In the genomic region with DNA sequence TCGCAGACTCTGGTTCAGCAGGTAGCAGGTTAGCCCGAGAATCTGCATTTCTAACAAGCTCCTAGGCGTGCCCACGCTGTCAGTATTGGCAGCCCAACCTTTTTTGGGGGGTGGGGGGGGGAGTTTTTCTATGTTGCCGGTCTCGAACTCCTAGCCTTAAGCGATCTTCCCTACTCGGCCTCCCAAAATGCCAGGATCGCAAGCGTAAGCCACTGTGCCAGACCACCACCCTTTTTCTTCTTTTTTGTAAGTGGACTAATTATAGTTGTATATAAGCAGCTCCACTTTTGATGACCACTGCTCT, we compare ENCODE assay signal across 8 cellular contexts. TPM values are rescaled to one million over a fixed set of nuclear protein-coding genes. Genes with fewer than 3 reads are reported as not detected.
DNase-seq lines count a peak whose midpoint lies in the region; ATAC-seq, FAIRE-seq and TF ChIP-seq lines count a peak whose summit lies in the region.

No MANE protein-coding gene starts in this region.

- no peak for FAIRE-seq in GM12892 (lab: Jason Lieb, UNC)

- H3K27me3 Mint-ChIP-seq in activated naive CD4-positive, alpha-beta T cell treated with anti-CD3 and anti-CD28 coated beads, Interleukin-2, amount 50 U/mL, for 24 hours = no peaks in the 10 kb centered on the region
- H3K27me3 Mint-ChIP-seq in activated CD4-positive, alpha-beta memory T cell treated with anti-CD3 and anti-CD28 coated beads, Interleukin-2, amount 10 ng/mL, durations not matched to agents 7 days and 5 days = no peaks in the 10 kb centered on the region

- no peak for TF ChIP-seq CTCF in tibial artery (IDR thresholded peaks at IDR 0.05)

- H3K9me3 Mint-ChIP-seq in activated naive CD4-positive, alpha-beta T cell treated with anti-CD3 and anti-CD28 coated beads, Interleukin-2, amount 50 U/mL, for 24 hours = no peaks in the 10 kb centered on the region
- H3K9me3 Mint-ChIP-seq in activated CD4-positive, alpha-beta memory T cell treated with anti-CD3 and anti-CD28 coated beads, Interleukin-2, amount 10 ng/mL, durations not matched to agents 7 days and 5 days = no peaks in the 10 kb centered on the region

- intact Hi-C loops in tibial artery (cut with DNase I; ENCODE audit: low total_unique reads) = loop anchor here (10.0 kb wide), 1 partner anchor 545 kb away; the partner anchor contains the start of gene SCAF4

- H3K4me3 ChIP-seq in tibial artery = peak overlapping the region; percentile 68 to 97

- H3K36me3 Mint-ChIP-seq in activated naive CD4-positive, alpha-beta T cell treated with anti-CD3 and anti-CD28 coated beads, Interleukin-2, amount 50 U/mL, for 24 hours = peaks cover 9% of the 10 kb centered on the region
- peaks cover 10% of the 10 kb centered on the region for H3K36me3 Mint-ChIP-seq in activated CD4-positive, alpha-beta memory T cell treated with anti-CD3 and anti-CD28 coated beads, Interleukin-2, amount 10 ng/mL, durations not matched to agents 7 days and 5 days (ENCODE audit: low read depth)

- CTCF ChIA-PET in activated CD4-positive, alpha-beta memory T cell treated with anti-CD3 and anti-CD28 coated beads, Interleukin-2, amount 10 ng/mL, durations not matched to agents 7 days and 5 days (lab: Charles Lee) = interaction anchor here (0.6 to 1.4 kb wide), 3 partner anchors 21 to 1361 kb away, joined by 3 to 6 read pairs (median 4); no protein-coding TSS in a partner anchor

- H3K27me3 ChIP-seq in tibial artery = no peaks in the 10 kb centered on the region

- no peak for DNase-seq in activated naive CD4-positive, alpha-beta T cell treated with Interleukin-2 at 50 U/mL for 16 hours
- DNase-seq in activated CD4-positive, alpha-beta memory T cell treated with anti-CD3 and anti-CD28 coated beads, Interleukin-2, amount 10 ng/mL, durations not matched to agents 7 days and 5 days = no peak
- peak; percentile 6 for DNase-seq in inferior parietal cortex (ENCODE audit: extremely low spot score)
- DNase-seq in tibial artery = no peak
- DNase-seq in GM12892 (ENCODE audit: insufficient read length) = no peak

- H3K4me1 Mint-ChIP-seq in activated naive CD4-positive, alpha-beta T cell treated with anti-CD3 and anti-CD28 coated beads, Interleukin-2, amount 50 U/mL, for 24 hours = peaks cover 32% of the 10 kb centered on the region
- peaks cover 36% of the 10 kb centered on the region for H3K4me1 Mint-ChIP-seq in activated CD4-positive, alpha-beta memory T cell treated with anti-CD3 and anti-CD28 coated beads, Interleukin-2, amount 10 ng/mL, durations not matched to agents 7 days and 5 days

- H3K27ac Mint-ChIP-seq in activated naive CD4-positive, alpha-beta T cell treated with anti-CD3 and anti-CD28 coated beads, Interleukin-2, amount 50 U/mL, for 24 hours = peak overlapping the region; percentile 94
- H3K27ac Mint-ChIP-seq in activated CD4-positive, alpha-beta memory T cell treated with anti-CD3 and anti-CD28 coated beads, Interleukin-2, amount 10 ng/mL, durations not matched to agents 7 days and 5 days = peak overlapping the region; percentile 85

- H3K4me1 ChIP-seq in tibial artery = peaks cover 0 to 22% (median 14%) of the 10 kb centered on the region in 4 donors

- no peak for TF ChIP-seq POLR2A in GM12892 (IDR thresholded peaks at IDR 0.05; ENCODE audit: low read depth, low read length)

- peak overlapping the region; percentile 99 for H3K4me3 Mint-ChIP-seq in activated naive CD4-positive, alpha-beta T cell treated with anti-CD3 and anti-CD28 coated beads, Interleukin-2, amount 50 U/mL, for 24 hours
- H3K4me3 Mint-ChIP-seq in activated CD4-positive, alpha-beta memory T cell treated with anti-CD3 and anti-CD28 coated beads, Interleukin-2, amount 10 ng/mL, durations not matched to agents 7 days and 5 days = peak overlapping the region; percentile 100

- H3K27ac ChIP-seq in tibial artery = peak overlapping the region; percentile 64 to 73

- ATAC-seq in GM21381 (IDR thresholded peaks at IDR 0.05; ENCODE audit: unreplicated experiment) (no peak), GM21447 (IDR thresholded peaks at IDR 0.05; ENCODE audit: unreplicated experiment) (no peak)

- H3K9me3 ChIP-seq in tibial artery = no peaks in the 10 kb centered on the region

- POLR2A ChIA-PET in activated CD4-positive, alpha-beta memory T cell treated with anti-CD3 and anti-CD28 coated beads, Interleukin-2, amount 10 ng/mL, durations not matched to agents 7 days and 5 days (lab: Charles Lee) = interaction anchor here (1.0 to 1.8 kb wide), 3 partner anchors 38 to 619 kb away, joined by 3 to 8 read pairs (median 3); partner anchors contain the start of gene URB1

- no peaks in the 10 kb centered on the region for H3K36me3 ChIP-seq in tibial artery

RNA-seq across cellular contexts. Expression of gene MIS18A, which starts 0.5 kb away (rescaled TPM):
- 10 to 100 TPM; 19.7 to 20.3 TPM for total RNA-seq in activated CD4-positive, alpha-beta memory T cell treated with anti-CD3 and anti-CD28 coated beads, Interleukin-2, amount 10 ng/mL, durations not matched to agents 7 days and 5 days
- 15.7 TPM for polyA plus RNA-seq in GM12892 (2012; ENCODE audit: missing spikeins)

RNA-seq across cellular contexts. Expression of gene MRAP, which starts 19.3 kb away (rescaled TPM):
- not detected for total RNA-seq in activated CD4-positive, alpha-beta memory T cell treated with anti-CD3 and anti-CD28 coated beads, Interleukin-2, amount 10 ng/mL, durations not matched to agents 7 days and 5 days
- not detected for polyA plus RNA-seq in GM12892 (2012; ENCODE audit: missing spikeins)
